9 cellular contexts compared by ENCODE assay signal in genomic region chr4:23934915-23935314, GRCh38. TPM values are rescaled to one million over a fixed set of nuclear protein-coding genes. Genes with fewer than 3 reads are reported as not detected.
DNase-seq lines count a peak whose midpoint lies in the region; ATAC-seq and TF ChIP-seq lines count a peak whose summit lies in the region.
"Had no signal": no experiment of that assay in that cellular context is flagged by ENCODE, and none has a peak within 500 bp of the region (broad histone marks: within the 10 kb centered on the region; RNA-seq: fewer than 3 reads in every experiment).

No MANE protein-coding gene starts in this region.

- no peaks in the 10 kb centered on the region for H3K4me1 Mint-ChIP-seq in activated T-cell treated with anti-CD3 and anti-CD28 coated beads, Interleukin-2, amount 50 U/mL, for 72 hours (ENCODE audit: low read depth)

- H3K4me3 ChIP-seq in epithelial cell of proximal tubule (ENCODE audit: low read depth, low read length) (no peak overlapping the region), mesendoderm (ENCODE audit: low read length) (no peak overlapping the region)

- no peaks in the 10 kb centered on the region for H3K36me3 ChIP-seq in mesendoderm (ENCODE audit: control insufficient read depth, insufficient read depth, low read length)

- no peak overlapping the region for H3K9ac ChIP-seq in mesendoderm (ENCODE audit: low read length)

- peak; percentile 81 for DNase-seq in AG08396 (ENCODE audit: low spot score)
- peak; percentile 2 for DNase-seq in NCI-H2107 (lab: John Stamatoyannopoulos, UW)
- DNase-seq in epithelial cell of proximal tubule (ENCODE audit: low read depth) = peak; percentile 94
- peak; percentile 93 for DNase-seq in mesendoderm
- no peak for DNase-seq in NCI-H1048 (lab: John Stamatoyannopoulos, UW)
- no peak for DNase-seq in activated T-cell treated with anti-CD3 and anti-CD28 coated beads, Interleukin-2, amount 50 U/mL, for 72 hours
- DNase-seq: occipital lobe had no signal

- H2AK5ac ChIP-seq in mesendoderm (ENCODE audit: low read length) = no peak overlapping the region

- no peaks in the 10 kb centered on the region for H3K27me3 ChIP-seq in mesendoderm (ENCODE audit: insufficient read depth, low read length, poor library complexity)

- ATAC-seq in HG02678 (IDR thresholded peaks at IDR 0.05; ENCODE audit: unreplicated experiment) (no peak), HG03045 (IDR thresholded peaks at IDR 0.05; ENCODE audit: unreplicated experiment) (no peak)
- ATAC-seq in activated T-cell treated with anti-CD3 and anti-CD28 coated beads, Interleukin-2, amount 50 U/mL, for 72 hours (replicated peaks in 1 of 2) = no peak

- no peaks in the 10 kb centered on the region for H3K27me3 Mint-ChIP-seq in activated T-cell treated with anti-CD3 and anti-CD28 coated beads, Interleukin-2, amount 50 U/mL, for 72 hours (ENCODE audit: low read depth)

- peaks cover 7% of the 10 kb centered on the region for H3K4me1 ChIP-seq in mesendoderm (ENCODE audit: control insufficient read depth, low read depth, low read length)

- no peaks in the 10 kb centered on the region for H3K79me2 ChIP-seq in mesendoderm (ENCODE audit: control insufficient read depth, insufficient read depth, low read length)

- H3K4me2 ChIP-seq in mesendoderm (ENCODE audit: low read length) = no peak overlapping the region

- no peak overlapping the region for H4K8ac ChIP-seq in mesendoderm (ENCODE audit: low read depth, low read length)

- H3K9me3 Mint-ChIP-seq in activated T-cell treated with anti-CD3 and anti-CD28 coated beads, Interleukin-2, amount 50 U/mL, for 72 hours = peaks cover 3% of the 10 kb centered on the region in 2 donors

- no peaks in the 10 kb centered on the region for H3K36me3 Mint-ChIP-seq in activated T-cell treated with anti-CD3 and anti-CD28 coated beads, Interleukin-2, amount 50 U/mL, for 72 hours (ENCODE audit: insufficient read depth in 2 of 2)

- H3K27ac Mint-ChIP-seq in activated T-cell treated with anti-CD3 and anti-CD28 coated beads, Interleukin-2, amount 50 U/mL, for 72 hours = no peak overlapping the region

- no CpG with 5 or more reads among the region's 3 CpGs for WGBS in mesendoderm (ENCODE audit: extremely low coverage, insufficient coverage, low lambda C conversion rate)

- H3K79me1 ChIP-seq in mesendoderm (ENCODE audit: low read length) = no peaks in the 10 kb centered on the region

- H3K23ac ChIP-seq in mesendoderm (ENCODE audit: low read length) = no peak overlapping the region

- H2BK5ac ChIP-seq in mesendoderm (ENCODE audit: low read length) = peak overlapping the region; percentile 67

- H3K18ac ChIP-seq in mesendoderm (ENCODE audit: low read length) = peak overlapping the region; percentile 66

- no peak overlapping the region for H3K4ac ChIP-seq in mesendoderm (ENCODE audit: low read depth, low read length)

- no peak overlapping the region for H2BK15ac ChIP-seq in mesendoderm (replicated peaks; ENCODE audit: low read depth)

- peak overlapping the region; percentile 58 for H3K56ac ChIP-seq in mesendoderm (ENCODE audit: low read length)

- no peak overlapping the region for H3K4me3 Mint-ChIP-seq in activated T-cell treated with anti-CD3 and anti-CD28 coated beads, Interleukin-2, amount 50 U/mL, for 72 hours

- no peak overlapping the region for H4K5ac ChIP-seq in mesendoderm (ENCODE audit: low read length)

- no peak overlapping the region for H2BK120ac ChIP-seq in mesendoderm (ENCODE audit: low read depth, low read length)

- peak; percentile 41 for TF ChIP-seq CTCF in epithelial cell of proximal tubule (conservative IDR thresholded peaks at IDR 0.05; ENCODE audit: low read depth, low read length)

- peak overlapping the region; percentile 72 for H3K27ac ChIP-seq in mesendoderm (ENCODE audit: low read depth, low read length)

RNA-seq across cellular contexts. Expression of gene PPARGC1A, which starts 45.1 kb away (rescaled TPM):
- total RNA-seq in epithelial cell of proximal tubule = 0.72 and 1.4 TPM in 2 replicates
- polyA plus RNA-seq in mesendoderm (2013, experiment 1 of 2) = 0.90 TPM
- polyA plus RNA-seq in mesendoderm (2013, experiment 2 of 2) = 1.1 TPM
- total RNA-seq in activated T-cell treated with anti-CD3 and anti-CD28 coated beads, Interleukin-2, amount 50 U/mL, for 72 hours = not detected

Comparison
In these comparisons a context has a peak if more than half of its experiments do, and no peak if none do; other contexts are left out.
1. DNase-seq: peak in AG08396 (single experiment), NCI-H2107 (single experiment), epithelial cell of proximal tubule (single experiment) and mesendoderm (single experiment); none in NCI-H1048 (single experiment) and activated T-cell treated with anti-CD3 and anti-CD28 coated beads, Interleukin-2, amount 50 U/mL, for 72 hours (0 of 2).